In genomic region chr11:27397619-27398412, GRCh38 we compare ENCODE assay signal across 15 cellular contexts. TPM values are rescaled to one million over a fixed set of nuclear protein-coding genes. Genes with fewer than 3 reads are reported as not detected.
DNase-seq lines count a peak whose midpoint lies in the region; ATAC-seq and TF ChIP-seq lines count a peak whose summit lies in the region.
"Had no signal": no experiment of that assay in that cellular context is flagged by ENCODE, and none has a peak within 500 bp of the region (broad histone marks: within the 10 kb centered on the region; RNA-seq: fewer than 3 reads in every experiment).

No MANE protein-coding gene starts in this region.

- H3K36me3 ChIP-seq in SJCRH30 (no peaks in the 10 kb centered on the region), stomach (no peaks in the 10 kb centered on the region), osteoblast (ENCODE audit: insufficient read depth, low read length) (no peaks in the 10 kb centered on the region)
- H3K36me3 ChIP-seq: left ventricle myocardium inferior had no signal

- no peak for TF ChIP-seq POLR2A in stomach (IDR thresholded peaks at IDR 0.05)

- TF ChIP-seq CTCF in stomach (IDR thresholded peaks at IDR 0.05): no peak
- TF ChIP-seq CTCF in osteoblast (IDR thresholded peaks at IDR 0.05; ENCODE audit: extremely low read depth, low read depth, low read length): no peak

- H3K27me3 ChIP-seq in SJCRH30 (no peaks in the 10 kb centered on the region), stomach (no peaks in the 10 kb centered on the region), osteoblast (ENCODE audit: insufficient read depth, low read length) (no peaks in the 10 kb centered on the region)

- 32 to 62% (median 47%) methylated on average over 9 of the region's 9 CpGs for WGBS in stomach, 5 donors

- H3K4me3 ChIP-seq in SJCRH30 (peak overlapping the region; percentile 46), stomach (no peak overlapping the region), osteoblast (ENCODE audit: insufficient read depth, low read length) (no peak overlapping the region)
- H3K4me3 ChIP-seq: left ventricle myocardium inferior, PC-9 had no signal

- peak overlapping the region; percentile 78 for H3K27ac ChIP-seq in SJCRH30
- peak overlapping the region in 4 of 5 donors; percentile 11 to 82 (median 65) for H3K27ac ChIP-seq in stomach
- H3K27ac ChIP-seq in osteoblast (ENCODE audit: low read depth, low read length): no peak overlapping the region
- H3K27ac ChIP-seq: left ventricle myocardium inferior had no signal

- intact Hi-C loops in stomach (cut with DNase I; ENCODE audit: low total_unique reads): no loop called here

- H3K4me1 ChIP-seq in SJCRH30 (peaks cover 48% of the 10 kb centered on the region), stomach (peaks cover 38 to 75% (median 56%) of the 10 kb centered on the region in 4 donors), osteoblast (ENCODE audit: insufficient read depth, low read length) (peaks cover 23% of the 10 kb centered on the region)

- peaks cover 4% of the 10 kb centered on the region for H3K79me2 ChIP-seq in osteoblast (ENCODE audit: insufficient read depth, low read length)

- no peak overlapping the region for H3K4me2 ChIP-seq in osteoblast (ENCODE audit: insufficient read depth, low read length)
- H3K4me2 ChIP-seq: PC-9 had no signal

- H3K9me3 ChIP-seq in SJCRH30 (replicated peaks) (no peaks in the 10 kb centered on the region), stomach (no peaks in the 10 kb centered on the region), osteoblast (ENCODE audit: low read depth, low read length) (no peaks in the 10 kb centered on the region)
- H3K9me3 ChIP-seq: left ventricle myocardium inferior had no signal

- no peak overlapping the region for H2AFZ ChIP-seq in osteoblast (ENCODE audit: low read length)
- H2AFZ ChIP-seq: PC-9 had no signal

- no peak for ATAC-seq in GM18867 (IDR thresholded peaks at IDR 0.05; ENCODE audit: unreplicated experiment)
- ATAC-seq: activated naive CD8-positive, alpha-beta T cell treated with anti-CD3 and anti-CD28 coated beads, Interleukin-2, amount 50 U/mL, for 24 hours; stimulated activated memory B cell treated with anti-CD40 and anti-IgM and Interleukin-4, amounts not matched to agents 10 μg/mL and 1 μg/mL and 100 μg/mL, for 72 hours had no signal

- DNase-seq in NCI-H2227 (lab: John Stamatoyannopoulos, UW; ENCODE audit: unreplicated experiment) (peak; percentile 42), NCI-H2227 treated with DMSO at 0.1 percent for 48 hours (lab: John Stamatoyannopoulos, UW) (no peak), SJCRH30 (peak; percentile 86 to 93), iris pigment epithelial cell (ENCODE audit: low read depth) (peak; percentile 36), stomach (no peak), NCI-H146 treated with DMSO at 0.1 percent for 48 hours (lab: John Stamatoyannopoulos, UW; ENCODE audit: unreplicated experiment) (no peak), osteoblast (ENCODE audit: insufficient read length, low spot score, missing footprints) (no peak)
- DNase-seq: activated CD4-positive, alpha-beta memory T cell treated with anti-CD3 and anti-CD28 coated beads, Interleukin-2, amount 10 ng/mL, durations not matched to agents 7 days and 5 days; activated naive CD8-positive, alpha-beta T cell treated with anti-CD3 and anti-CD28 coated beads, Interleukin-2, amount 50 U/mL, for 24 hours; caudate nucleus; effector CD4-positive, alpha-beta T cell; left ventricle myocardium inferior; PC-9 had no signal

- H4K20me1 ChIP-seq in osteoblast (ENCODE audit: insufficient read depth, low read length): no peaks in the 10 kb centered on the region

- TF ChIP-seq EP300 in stomach (IDR thresholded peaks at IDR 0.05): no peak

RNA-seq across cellular contexts. Expression of gene CCDC34, which starts 34.8 kb away (rescaled TPM):
- total RNA-seq in SJCRH30 (2014; rRNA removed; shearing (Covaris generic)): 50.1 and 58.8 TPM in 2 replicates
- 10 to 100 TPM in 1 of 5 donors, 1 to 10 TPM in 2, under 1 TPM in 1, not detected in 1; 0.89 to 65.8 (median 6.0) TPM for total RNA-seq in stomach
- 10 to 100 TPM in 2 of 3 donors, 1 to 10 TPM in 1; 7.0 to 25.2 (median 11.7) TPM for polyA plus RNA-seq in stomach
- 3.6 and 5.9 TPM in 2 replicates for total RNA-seq in osteoblast

Comparison
In these comparisons a context has a peak if more than half of its experiments do, and no peak if none do; other contexts are left out.
1. DNase-seq: peak in NCI-H2227 (single experiment), SJCRH30 (2 of 2) and iris pigment epithelial cell (single experiment); none in NCI-H2227 treated with DMSO at 0.1 percent for 48 hours (single experiment), stomach (single experiment), NCI-H146 treated with DMSO at 0.1 percent for 48 hours (single experiment) and osteoblast (single experiment).